In genomic region chr4:27407616-27408015, GRCh38 we compare ENCODE assay signal across 23 cellular contexts.
"Had no signal": no experiment of that assay in that cellular context is flagged by ENCODE, and none has a peak within 500 bp of the region (broad histone marks: within the 10 kb centered on the region; RNA-seq: fewer than 3 reads in every experiment).

No MANE protein-coding gene starts in this region.

- H3K4me1 ChIP-seq: SJSA1 had no signal

- H3K36me3 ChIP-seq: brain microvascular endothelial cell, cardiac muscle cell, SJSA1 had no signal

- H3K27me3 ChIP-seq: brain microvascular endothelial cell, cardiac muscle cell, SJSA1 had no signal

- H3K4me3 ChIP-seq: cardiac muscle cell, SJSA1 had no signal

- H3K27ac ChIP-seq: brain microvascular endothelial cell, cardiac muscle cell, SJSA1 had no signal

- DNase-seq: activated CD4-positive, alpha-beta T cell treated with anti-CD3 and anti-CD28 coated beads for 48 hours; activated CD4-positive, alpha-beta T cell treated with anti-CD3 and anti-CD28 coated beads, Interleukin-2, amount 50 U/mL, for 4 hours; activated CD4-positive, CD25-positive, alpha-beta regulatory T cell treated with anti-CD3 and anti-CD28 coated beads, Interleukin-2, amount 50 U/mL, for 72 hours; activated CD8-positive, alpha-beta memory T cell treated with anti-CD3 and anti-CD28 coated beads, Interleukin-2, amount 50 U/mL, for 48 hours; activated CD8-positive, alpha-beta T cell treated with anti-CD3 and anti-CD28 coated beads, Interleukin-2, amount 10 ng/mL, durations not matched to agents 7 days and 5 days; activated effector memory CD4-positive, alpha-beta T cell treated with Interleukin-2 at 50 U/mL for 16 hours; activated naive CD4-positive, alpha-beta T cell; activated T-cell treated with anti-CD3 and anti-CD28 coated beads, Interleukin-2, amount 50 U/mL, for 24 hours; aorta; brain microvascular endothelial cell; KG1; MV-4-11; NCI-H1105 treated with DMSO at 0.1 percent for 48 hours; NCI-H1436 treated with DMSO at 0.1 percent for 48 hours; NCI-H187; NCI-H2081 treated with DMSO at 0.1 percent for 48 hours; NCI-H446; NCI-H524; SHP77; SW 1271 had no signal

- H3K9me3 ChIP-seq: SJSA1 had no signal

- FAIRE-seq: RCC 7860 had no signal
